ENCODE assay signal across 1 cellular context in the genomic region with DNA sequence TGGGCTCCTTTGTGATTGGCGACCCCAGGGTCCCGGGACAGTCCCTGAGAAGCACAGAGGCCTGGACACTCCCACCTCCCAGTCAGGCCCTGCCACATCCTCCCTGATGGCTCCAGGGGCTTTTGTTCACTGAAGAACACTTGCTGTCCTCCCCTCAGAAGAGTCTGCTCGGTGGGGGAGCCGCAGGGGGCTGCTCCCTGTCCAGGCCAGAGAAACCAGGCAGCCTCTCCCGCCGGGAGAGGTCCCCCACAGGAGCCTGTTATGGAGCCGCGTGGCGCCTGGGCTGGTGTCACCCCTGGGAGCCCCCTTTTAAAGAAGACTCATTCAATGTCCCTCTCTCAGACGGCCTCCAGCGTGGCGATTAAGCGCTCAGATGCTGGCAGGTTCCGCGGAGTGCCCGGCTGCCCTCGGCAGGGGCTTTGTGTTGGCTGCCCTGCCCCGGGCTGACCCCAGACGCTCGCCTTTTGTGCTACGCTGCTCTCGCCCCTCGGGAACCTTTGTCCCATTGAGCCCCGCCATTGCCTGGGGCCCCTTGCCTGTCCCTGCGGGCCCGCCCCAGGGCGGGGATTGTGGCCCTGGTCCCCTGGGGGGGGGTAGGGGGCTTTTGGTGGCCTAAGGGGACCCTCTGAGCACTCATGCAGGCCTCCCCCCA.
TF ChIP-seq lines count a peak whose summit lies in the region.

No MANE protein-coding gene starts in this region.

TF ChIP-seq in K562, 482 proteins besides CTCF, POLR2A, EP300 and RAD21:
- no peak for TF ChIP-seq TEAD2 (tag; IDR thresholded peaks at IDR 0.05)
- peak; percentile 21 for TF ChIP-seq HMGN3 (IDR thresholded peaks at IDR 0.05; ENCODE audit: borderline replicate concordance, extremely low read depth, insufficient read length, low read depth, low read length)
- no peak for TF ChIP-seq XRCC3 (IDR thresholded peaks at IDR 0.05)
- peak; percentile 38 for TF ChIP-seq PCBP1 (IDR thresholded peaks at IDR 0.05; ENCODE audit: low read depth, low read length, poor library complexity, severe bottlenecking)
- TF ChIP-seq ZFX (CRISPR knock-in tag; IDR thresholded peaks at IDR 0.05) = 0 out of 2 replicates have a peak, but pooled peaks have one; percentile 15
- TF ChIP-seq ZNF253 (CRISPR knock-in tag; conservative IDR thresholded peaks at IDR 0.05) = no peak
- TF ChIP-seq NFE2 (IDR thresholded peaks at IDR 0.05; ENCODE audit: low read depth) = no peak
- TF ChIP-seq, protein P1, sequence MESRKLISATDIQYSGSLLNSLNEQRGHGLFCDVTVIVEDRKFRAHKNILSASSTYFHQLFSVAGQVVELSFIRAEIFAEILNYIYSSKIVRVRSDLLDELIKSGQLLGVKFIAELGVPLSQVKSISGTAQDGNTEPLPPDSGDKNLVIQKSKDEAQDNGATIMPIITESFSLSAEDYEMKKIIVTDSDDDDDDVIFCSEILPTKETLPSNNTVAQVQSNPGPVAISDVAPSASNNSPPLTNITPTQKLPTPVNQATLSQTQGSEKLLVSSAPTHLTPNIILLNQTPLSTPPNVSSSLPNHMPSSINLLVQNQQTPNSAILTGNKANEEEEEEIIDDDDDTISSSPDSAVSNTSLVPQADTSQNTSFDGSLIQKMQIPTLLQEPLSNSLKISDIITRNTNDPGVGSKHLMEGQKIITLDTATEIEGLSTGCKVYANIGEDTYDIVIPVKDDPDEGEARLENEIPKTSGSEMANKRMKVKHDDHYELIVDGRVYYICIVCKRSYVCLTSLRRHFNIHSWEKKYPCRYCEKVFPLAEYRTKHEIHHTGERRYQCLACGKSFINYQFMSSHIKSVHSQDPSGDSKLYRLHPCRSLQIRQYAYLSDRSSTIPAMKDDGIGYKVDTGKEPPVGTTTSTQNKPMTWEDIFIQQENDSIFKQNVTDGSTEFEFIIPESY (CRISPR knock-in tag; IDR thresholded peaks at IDR 0.05) = peak; percentile 31; the same call in 1 of the 2 replicates
